15 cellular contexts compared by ENCODE assay signal in the genomic region with DNA sequence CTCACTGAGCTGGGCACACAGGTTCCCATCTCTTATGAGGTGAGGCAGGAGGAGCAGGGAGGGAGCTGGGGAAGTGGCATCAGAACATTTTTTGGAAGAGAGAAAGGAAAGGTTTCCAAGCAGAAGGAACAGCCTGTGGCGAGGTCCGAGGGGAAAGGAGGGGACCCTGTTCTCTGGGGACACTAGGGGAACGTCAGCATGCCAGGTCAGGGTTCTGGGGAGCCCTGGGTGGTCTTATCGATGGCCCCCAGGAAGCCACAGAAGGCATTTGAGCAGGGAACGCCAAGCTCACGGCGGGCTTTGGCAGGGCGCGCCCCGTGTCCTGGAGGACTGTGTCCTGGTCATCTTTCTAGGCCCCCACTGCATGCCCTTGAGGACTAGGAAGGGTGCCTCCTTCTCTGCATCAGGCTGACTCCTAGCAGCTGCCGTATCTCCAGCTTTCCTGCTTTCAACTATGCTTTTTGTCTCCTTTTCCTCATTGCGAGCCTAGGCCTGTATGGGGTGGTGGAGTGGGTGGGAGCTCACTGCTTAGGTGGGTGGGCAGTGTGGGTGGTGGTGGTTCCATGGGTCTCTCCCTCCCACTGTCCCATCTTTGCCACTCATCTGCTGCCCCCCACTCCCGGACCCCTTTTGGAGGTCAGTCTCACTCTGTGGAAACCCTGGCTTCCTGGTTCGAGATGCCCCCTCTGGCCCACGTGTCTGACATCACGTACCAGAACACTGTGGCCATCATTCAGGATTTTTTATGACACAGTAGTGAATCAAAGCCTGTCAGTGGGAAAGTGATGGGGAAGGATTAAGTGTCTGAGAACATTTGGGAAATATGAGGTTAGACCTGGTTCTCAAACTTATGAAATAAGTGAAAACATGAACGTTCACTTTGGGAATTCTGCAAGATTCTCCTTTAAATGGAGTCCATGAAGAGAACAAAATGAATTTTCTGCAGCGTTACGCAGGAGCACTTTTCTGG.
"Had no signal": no experiment of that assay in that cellular context is flagged by ENCODE, and none has a peak within 500 bp of the region (broad histone marks: within the 10 kb centered on the region; RNA-seq: fewer than 3 reads in every experiment).

No MANE protein-coding gene starts in this region.

- H3K27me3 ChIP-seq: body of pancreas, thyroid gland, vagina had no signal

- H3K4me3 ChIP-seq: body of pancreas, thyroid gland, vagina had no signal

- H3K9me3 ChIP-seq: body of pancreas, thyroid gland, vagina had no signal

- DNase-seq: activated CD4-positive, alpha-beta T cell treated with anti-CD3 and anti-CD28 coated beads for 48 hours; activated CD8-positive, alpha-beta memory T cell treated with anti-CD3 and anti-CD28 coated beads, Interleukin-2, amount 50 U/mL, for 48 hours; activated CD8-positive, alpha-beta T cell treated with anti-CD3 and anti-CD28 coated beads, Interleukin-2, amount 10 ng/mL, durations not matched to agents 7 days and 5 days; activated naive CD4-positive, alpha-beta T cell treated with Interleukin-2 at 50 U/mL for 16 hours; body of pancreas; central memory CD4-positive, alpha-beta T cell; cortex of kidney; effector memory CD4-positive, alpha-beta T cell; kidney glomerular epithelial cell; naive thymus-derived CD4-positive, alpha-beta T cell; nucleus accumbens; stimulated activated CD4-positive, alpha-beta T cell treated with anti-CD3 and anti-CD28 coated beads, Interleukin-4, amount 100 ng/mL, for 4 hours; T-cell; thyroid gland had no signal

- H3K27ac ChIP-seq: body of pancreas, thyroid gland, vagina had no signal

- H3K27ac Mint-ChIP-seq: activated CD8-positive, alpha-beta T cell treated with anti-CD3 and anti-CD28 coated beads, Interleukin-2, amount 10 ng/mL, durations not matched to agents 7 days and 5 days; T-cell had no signal

- H3K9me3 Mint-ChIP-seq: naive thymus-derived CD4-positive, alpha-beta T cell; T-cell had no signal

- ATAC-seq: activated CD8-positive, alpha-beta T cell treated with anti-CD3 and anti-CD28 coated beads, Interleukin-2, amount 10 ng/mL, durations not matched to agents 7 days and 5 days; body of pancreas; naive thymus-derived CD4-positive, alpha-beta T cell; T-cell had no signal

- H3K36me3 ChIP-seq: thyroid gland, vagina had no signal

- H3K27me3 Mint-ChIP-seq: naive thymus-derived CD4-positive, alpha-beta T cell; T-cell had no signal

- H3K4me3 Mint-ChIP-seq: activated CD8-positive, alpha-beta T cell treated with anti-CD3 and anti-CD28 coated beads, Interleukin-2, amount 10 ng/mL, durations not matched to agents 7 days and 5 days; naive thymus-derived CD4-positive, alpha-beta T cell; T-cell had no signal
